In the genomic region with DNA sequence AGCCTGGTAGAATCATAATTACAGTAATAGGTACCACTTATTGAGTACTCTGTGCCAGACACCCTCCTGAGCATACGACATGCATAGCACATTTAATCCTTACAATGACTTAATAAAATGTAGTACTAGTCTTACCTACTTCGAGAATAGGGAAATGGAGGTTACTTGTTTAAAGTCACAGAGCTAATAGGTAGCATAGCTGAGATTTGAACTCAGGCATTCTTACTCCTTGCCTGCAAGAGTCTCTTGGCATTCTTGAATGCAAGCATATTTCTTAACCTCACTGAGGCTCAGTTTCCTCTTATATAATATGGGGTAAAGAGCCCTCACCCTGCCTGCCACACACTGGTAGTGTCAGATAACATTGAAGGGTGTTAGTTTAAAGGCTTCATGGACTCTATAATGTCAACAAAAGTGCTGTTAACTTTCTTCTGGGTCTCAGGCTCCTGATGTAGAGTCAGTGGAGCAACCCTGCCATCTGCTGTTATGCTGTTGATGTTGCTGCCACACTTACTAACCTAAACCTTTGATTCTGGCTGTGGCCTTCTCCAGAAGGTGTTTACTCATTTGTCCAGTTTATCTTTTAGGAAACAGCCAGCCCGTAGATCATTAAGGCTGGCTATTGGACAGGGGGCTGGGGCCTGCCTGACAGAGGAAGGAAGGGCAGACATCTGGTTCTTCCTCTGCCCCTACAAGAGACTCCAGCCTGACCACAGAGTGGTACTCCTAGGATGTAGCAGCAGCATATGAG, we compare ENCODE assay signal across 8 cellular contexts. TPM values are rescaled to one million over a fixed set of nuclear protein-coding genes. Genes with fewer than 3 reads are reported as not detected.
DNase-seq lines count a peak whose midpoint lies in the region; ATAC-seq and TF ChIP-seq lines count a peak whose summit lies in the region.

No MANE protein-coding gene starts in this region.

- no peak for TF ChIP-seq POLR2A in spleen (IDR thresholded peaks at IDR 0.05)

- no peaks in the 10 kb centered on the region for H3K9me3 ChIP-seq in BE2C
- no peaks in the 10 kb centered on the region for H3K9me3 ChIP-seq in spleen

- WGBS in spleen, 5 donors, result 24 to 37% (median 30%) methylated on average over 3 of the region's 3 CpGs

- in situ Hi-C loops in GM13977 (cut with MboI; ENCODE audit: low pct_unique_long_range_greater_than_20kb, low sequenced_read_pairs, unreplicated experiment), result no loop called here

- H3K27me3 ChIP-seq in BE2C, result no peaks in the 10 kb centered on the region
- H3K27me3 ChIP-seq in spleen (replicated peaks in 1 of 7), result no peaks in the 10 kb centered on the region

- no peak overlapping the region for H3K4me3 ChIP-seq in BE2C (ENCODE audit: low read depth, low read length)
- H3K4me3 ChIP-seq in spleen, result peak overlapping the region in 1 of 8 donors; percentile 58

- H3K4me1 ChIP-seq in BE2C (peaks cover 11% of the 10 kb centered on the region; the same call in 1 of the 2 replicates), spleen (peaks cover 22 to 98% (median 61%) of the 10 kb centered on the region in 6 donors)

- TF ChIP-seq CTCF in BE2C (IDR thresholded peaks at IDR 0.05; ENCODE audit: low read depth, low read length) (peak; percentile 82), GM13977 (IDR thresholded peaks at IDR 0.05; ENCODE audit: extremely low read depth, insufficient read depth, missing control alignments) (peak; percentile 83), spleen (IDR thresholded peaks at IDR 0.05 in 8 of 11, conservative IDR thresholded peaks at IDR 0.05 in 3 of 11) (peak; percentile 45 to 86 (median 71))

- intact Hi-C loops in spleen (cut with DNase I; ENCODE audit: low total_unique reads), result loop anchor here (10.0 kb wide), 1 partner anchor 276 kb away; no protein-coding TSS in a partner anchor

- peak overlapping the region; percentile 61 to 94 (median 90) for H3K27ac ChIP-seq in spleen

- no peak for ATAC-seq in HG03159 (IDR thresholded peaks at IDR 0.05; ENCODE audit: unreplicated experiment)

- peak; percentile 43 for DNase-seq in BE2C
- peak; percentile 50 for DNase-seq in GM13977 (ENCODE audit: low spot score)
- DNase-seq in RPMI8226, result peak; percentile 52
- DNase-seq in astrocyte of the hippocampus (ENCODE audit: low read depth, low spot score), result peak; percentile 77
- DNase-seq in hippocampal formation (lab: John Stamatoyannopoulos, UW), result peak; percentile 11 to 32
- DNase-seq in spleen, result no peak
- no peak for DNase-seq in SHP77 treated with DMSO at 0.1 percent for 48 hours (lab: John Stamatoyannopoulos, UW)

- no peaks in the 10 kb centered on the region for H3K36me3 ChIP-seq in BE2C
- peaks cover 0 to 41% (median 8%) of the 10 kb centered on the region in 6 donors for H3K36me3 ChIP-seq in spleen

RNA-seq across cellular contexts. Expression of a gene that starts 18.9 kb away (rescaled TPM):
- polyA plus RNA-seq in BE2C (2012; ENCODE audit: insufficient read depth, insufficient read length, low read depth), result 19.9 TPM
- 100 to 1,000 TPM in 3 of 7 donors, 10 to 100 TPM in 4; 51.6 to 182 (median 78.1) TPM for total RNA-seq in spleen
- 10 to 100 TPM in 2 of 3 donors, 1 to 10 TPM in 1; 6.1 to 15.2 (median 11.0) TPM for polyA plus RNA-seq in spleen

Comparison
In these comparisons a context has a peak if more than half of its experiments do, and no peak if none do; other contexts are left out.
1. DNase-seq: peak in BE2C (single experiment), GM13977 (single experiment), RPMI8226 (single experiment), astrocyte of the hippocampus (single experiment) and hippocampal formation (2 of 2); none in spleen (single experiment) and SHP77 treated with DMSO at 0.1 percent for 48 hours (single experiment).
2. Peak in every context shown above with its lines, with median percentiles within 50 percentile points of each other: CTCF ChIP-seq.